Comparison of ENCODE assay signal across 25 cellular contexts in genomic region chr13:112469071-112469745, GRCh38.
"Had no signal": no experiment of that assay in that cellular context is flagged by ENCODE, and none has a peak within 500 bp of the region (broad histone marks: within the 10 kb centered on the region; RNA-seq: fewer than 3 reads in every experiment).

No MANE protein-coding gene starts in this region.

- H3K36me3 ChIP-seq: gastrocnemius medialis, thoracic aorta, vagina had no signal

- H3K4me3 ChIP-seq: gastrocnemius medialis, thoracic aorta, vagina had no signal

- H3K27ac ChIP-seq: epithelial cell of prostate, gastrocnemius medialis, thoracic aorta, vagina had no signal

- DNase-seq: activated CD4-positive, alpha-beta memory T cell treated with anti-CD3 and anti-CD28 coated beads for 36 hours; activated CD4-positive, alpha-beta T cell treated with anti-CD3 and anti-CD28 coated beads, Interleukin-2, amount 10 ng/mL, durations not matched to agents 24 days and 14 days; activated CD4-positive, CD25-positive, alpha-beta regulatory T cell treated with anti-CD3 and anti-CD28 coated beads, Interleukin-2, amount 50 U/mL, for 72 hours; activated naive CD4-positive, alpha-beta T cell; activated T-cell treated with anti-CD3 and anti-CD28 coated beads for 4 hours; activated T-cell treated with anti-CD3 and anti-CD28 coated beads, Interleukin-2, amount 50 U/mL, for 72 hours; anterior cingulate cortex; dermis blood vessel endothelial cell; effector CD4-positive, alpha-beta T cell; gastrocnemius medialis; glutamatergic neuron; mesendoderm; right cardiac atrium; stimulated activated CD4-positive, alpha-beta T cell treated with anti-CD3 and anti-CD28 coated beads, Interleukin-12 subunit alpha, Interleukin-12 subunit beta, amount 100 ng/mL, for 4 hours; stimulated activated CD4-positive, alpha-beta T cell treated with anti-CD3 and anti-CD28 coated beads, Interleukin-4, amount 100 ng/mL, for 1 hour; SW 1271; T-helper 9 cell; trophoblast cell had no signal

- H3K9me3 ChIP-seq: gastrocnemius medialis, vagina had no signal

- H3K27me3 ChIP-seq: gastrocnemius medialis, vagina had no signal

- H3K4me1 ChIP-seq: gastrocnemius medialis, vagina had no signal

- FAIRE-seq: bronchial epithelial cell, colon, islet of Langerhans had no signal

- ATAC-seq: activated T-cell treated with anti-CD3 and anti-CD28 coated beads, Interleukin-2, amount 50 U/mL, for 72 hours; gastrocnemius medialis; natural killer cell treated with Interleukin-12 subunit alpha and Interleukin-12 subunit beta and Interleukin-15 and Interleukin-18, amount 100 ng/mL, for 72 hours; right cardiac atrium had no signal
